ENCODE assay signal across 12 cellular contexts in the genomic region with DNA sequence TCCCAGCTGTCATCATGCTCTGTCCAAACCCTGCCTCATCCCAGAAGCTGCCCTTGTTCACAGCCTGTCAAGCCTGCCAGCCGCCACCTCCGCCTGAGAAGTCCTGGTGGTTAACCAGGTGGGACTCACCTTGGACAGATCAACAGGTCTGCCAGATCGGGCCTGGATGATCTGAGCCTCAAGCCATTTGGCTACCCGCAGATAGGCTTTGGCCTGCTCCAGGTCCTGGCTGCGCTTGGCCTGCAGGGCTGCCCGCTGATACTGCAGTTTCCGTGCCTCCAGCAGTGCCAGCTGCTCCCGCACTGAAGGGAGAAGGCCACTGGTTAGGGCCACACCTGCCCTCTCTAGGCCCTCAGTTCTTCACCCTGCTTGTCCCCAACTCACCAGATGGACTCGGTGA. TPM values are rescaled to one million over a fixed set of nuclear protein-coding genes. Genes with fewer than 3 reads are reported as not detected.
DNase-seq lines count a peak whose midpoint lies in the region; ATAC-seq, FAIRE-seq and TF ChIP-seq lines count a peak whose summit lies in the region.
"Had no signal": no experiment of that assay in that cellular context is flagged by ENCODE, and none has a peak within 500 bp of the region (broad histone marks: within the 10 kb centered on the region; RNA-seq: fewer than 3 reads in every experiment).

No MANE protein-coding gene starts in this region.

- peak; percentile 52 for FAIRE-seq in bronchial epithelial cell (lab: Jason Lieb, UNC)
- FAIRE-seq: GM18507 had no signal

- DNase-seq in natural killer cell (no peak), bronchial epithelial cell (ENCODE audit: low read depth) (no peak), osteoblast (ENCODE audit: insufficient read length, low spot score, missing footprints) (peak; percentile 45), germinal center (ENCODE audit: low spot score) (no peak), MCF 10A (ENCODE audit: unreplicated experiment) (no peak), OCI-M2 (lab: John Stamatoyannopoulos, UW; ENCODE audit: unreplicated experiment) (no peak)
- no peak for DNase-seq in natural killer cell treated with Interleukin-12 subunit alpha and Interleukin-12 subunit beta and Interleukin-15 and Interleukin-18, amount 100 ng/mL, for 72 hours (ENCODE audit: low spot score)
- DNase-seq: ACHN; CD4-positive, CD25-positive, alpha-beta regulatory T cell had no signal

- H3K27me3 Mint-ChIP-seq in natural killer cell (ENCODE audit: low read depth in 2 of 2) (no peaks in the 10 kb centered on the region), MCF 10A (ENCODE audit: insufficient read depth, unreplicated experiment) (no peaks in the 10 kb centered on the region)
- H3K27me3 Mint-ChIP-seq in natural killer cell treated with Interleukin-12 subunit alpha and Interleukin-12 subunit beta and Interleukin-15 and Interleukin-18, amount 100 ng/mL, for 72 hours: no peaks in the 10 kb centered on the region
- H3K27me3 Mint-ChIP-seq: CD4-positive, CD25-positive, alpha-beta regulatory T cell had no signal

- no peak for ATAC-seq in natural killer cell
- no peak for ATAC-seq in natural killer cell treated with Interleukin-12 subunit alpha and Interleukin-12 subunit beta and Interleukin-15 and Interleukin-18, amount 100 ng/mL, for 72 hours
- ATAC-seq: GM23338 had no signal

- BruUV-seq in MCF 10A (replicated peaks; lab: Mats Ljungman, UMichigan): no TSS peak

- no peaks in the 10 kb centered on the region for H3K9me3 ChIP-seq in osteoblast (ENCODE audit: low read depth, low read length)
- H3K9me3 ChIP-seq: BLaER1 treated with 17β-estradiol and CSF1 and Interleukin-3, amounts not matched to agents 10 nM and 100 nM had no signal

- TF ChIP-seq CTCF in natural killer cell (IDR thresholded peaks at IDR 0.05) (no peak), bronchial epithelial cell (IDR thresholded peaks at IDR 0.05; ENCODE audit: insufficient read depth, low read length, severe bottlenecking) (no peak), osteoblast (IDR thresholded peaks at IDR 0.05; ENCODE audit: extremely low read depth, low read depth, low read length) (no peak), MCF 10A (IDR thresholded peaks at IDR 0.05; ENCODE audit: unreplicated experiment) (no peak)

- H3K36me3 ChIP-seq in bronchial epithelial cell (ENCODE audit: control insufficient read depth, insufficient read depth, low read length) (peaks cover 73% of the 10 kb centered on the region), osteoblast (ENCODE audit: insufficient read depth, low read length) (peaks cover 91% of the 10 kb centered on the region)

- H3K4me3 Mint-ChIP-seq in natural killer cell: no peak overlapping the region
- no peak overlapping the region for H3K4me3 Mint-ChIP-seq in natural killer cell treated with Interleukin-12 subunit alpha and Interleukin-12 subunit beta and Interleukin-15 and Interleukin-18, amount 100 ng/mL, for 72 hours
- H3K4me3 Mint-ChIP-seq in MCF 10A (ENCODE audit: unreplicated experiment): no peak overlapping the region
- H3K4me3 Mint-ChIP-seq: GM23338 had no signal

- peak overlapping the region; percentile 44 to 59 for H3K27ac Mint-ChIP-seq in natural killer cell
- peak overlapping the region in 1 of 2 donors; percentile 36 for H3K27ac Mint-ChIP-seq in natural killer cell treated with Interleukin-12 subunit alpha and Interleukin-12 subunit beta and Interleukin-15 and Interleukin-18, amount 100 ng/mL, for 72 hours
- no peak overlapping the region for H3K27ac Mint-ChIP-seq in MCF 10A (ENCODE audit: low read depth, unreplicated experiment)
- H3K27ac Mint-ChIP-seq: GM23338 had no signal

- no peaks in the 10 kb centered on the region for H4K20me1 ChIP-seq in osteoblast (ENCODE audit: insufficient read depth, low read length)

- peaks cover 0 to 12% of the 10 kb centered on the region in 2 donors for H3K4me1 Mint-ChIP-seq in natural killer cell
- peaks cover 6 to 10% of the 10 kb centered on the region in 2 donors for H3K4me1 Mint-ChIP-seq in natural killer cell treated with Interleukin-12 subunit alpha and Interleukin-12 subunit beta and Interleukin-15 and Interleukin-18, amount 100 ng/mL, for 72 hours (ENCODE audit: low read depth in 2 of 2)
- H3K4me1 Mint-ChIP-seq in MCF 10A (ENCODE audit: insufficient read depth, unreplicated experiment): no peaks in the 10 kb centered on the region

- CTCF ChIA-PET in MCF 10A (lab: Yijun Ruan, JAX): no interaction called here

- no peak overlapping the region for H2AFZ ChIP-seq in osteoblast (ENCODE audit: low read length)
- H2AFZ ChIP-seq: GM23338 had no signal

- H3K4me2 ChIP-seq in osteoblast (ENCODE audit: insufficient read depth, low read length): no peak overlapping the region
- H3K4me2 ChIP-seq: BLaER1 treated with 17β-estradiol and CSF1 and Interleukin-3, amounts not matched to agents 10 nM and 100 nM; GM23338 had no signal

- POLR2A ChIA-PET in MCF 10A (lab: Yijun Ruan, JAX): interaction anchor here (0.6 to 0.7 kb wide), 2 partner anchors 24 to 61 kb away, joined by 3 read pairs; no protein-coding TSS in a partner anchor

- no peaks in the 10 kb centered on the region for H3K9me3 Mint-ChIP-seq in natural killer cell
- no peaks in the 10 kb centered on the region for H3K9me3 Mint-ChIP-seq in natural killer cell treated with Interleukin-12 subunit alpha and Interleukin-12 subunit beta and Interleukin-15 and Interleukin-18, amount 100 ng/mL, for 72 hours
- H3K9me3 Mint-ChIP-seq in MCF 10A (ENCODE audit: unreplicated experiment): no peaks in the 10 kb centered on the region
- H3K9me3 Mint-ChIP-seq: CD4-positive, CD25-positive, alpha-beta regulatory T cell; GM23338 had no signal

- H3K4me3 ChIP-seq in bronchial epithelial cell (ENCODE audit: low read depth, low read length) (no peak overlapping the region), osteoblast (ENCODE audit: insufficient read depth, low read length) (no peak overlapping the region)
- H3K4me3 ChIP-seq: BLaER1 treated with 17β-estradiol and CSF1 and Interleukin-3, amounts not matched to agents 10 nM and 100 nM; GM23338 had no signal

- no peak overlapping the region for H3K27ac ChIP-seq in osteoblast (ENCODE audit: low read depth, low read length)
- H3K27ac ChIP-seq: BLaER1 treated with 17β-estradiol and CSF1 and Interleukin-3, amounts not matched to agents 10 nM and 100 nM had no signal

- peaks cover 8% of the 10 kb centered on the region for H3K79me2 ChIP-seq in osteoblast (ENCODE audit: insufficient read depth, low read length)

- intact Hi-C loops in natural killer cell (cut with micrococcal nuclease): no loop called here
- intact Hi-C loops in MCF 10A (cut with micrococcal nuclease): no loop called here

- no peaks in the 10 kb centered on the region for H3K27me3 ChIP-seq in bronchial epithelial cell (ENCODE audit: control insufficient read depth, insufficient read depth, low read length)
- H3K27me3 ChIP-seq in osteoblast (ENCODE audit: insufficient read depth, low read length): no peaks in the 10 kb centered on the region
- H3K27me3 ChIP-seq: BLaER1 treated with 17β-estradiol and CSF1 and Interleukin-3, amounts not matched to agents 10 nM and 100 nM had no signal

- H3K36me3 Mint-ChIP-seq in natural killer cell (peaks cover 24% of the 10 kb centered on the region), MCF 10A (ENCODE audit: insufficient read depth, unreplicated experiment) (peaks cover 85% of the 10 kb centered on the region)
- H3K36me3 Mint-ChIP-seq in natural killer cell treated with Interleukin-12 subunit alpha and Interleukin-12 subunit beta and Interleukin-15 and Interleukin-18, amount 100 ng/mL, for 72 hours: peaks cover 19% of the 10 kb centered on the region

- H3K4me1 ChIP-seq in osteoblast (ENCODE audit: insufficient read depth, low read length): no peaks in the 10 kb centered on the region

RNA-seq across cellular contexts. Expression of gene CC2D1B, which starts 8.6 kb away (rescaled TPM):
- total RNA-seq in natural killer cell (10 to 100 TPM; 61.4 to 78.4 (median 68.8) TPM), bronchial epithelial cell (26.0 and 32.4 TPM in 2 replicates), osteoblast (39.8 and 41.6 TPM in 2 replicates), MCF 10A (2022) (28.4 and 29.5 TPM in 2 replicates)
- 10 to 100 TPM; 53.9 to 59.3 TPM for total RNA-seq in natural killer cell treated with Interleukin-12 subunit alpha and Interleukin-12 subunit beta and Interleukin-15 and Interleukin-18, amount 100 ng/mL, for 72 hours

RNA-seq across cellular contexts. Expression of gene ORC1, which starts 46.8 kb away (rescaled TPM):
- 1 to 10 TPM; 1.9 to 2.6 (median 2.1) TPM for total RNA-seq in natural killer cell
- 10 to 100 TPM; 20.7 to 56.4 TPM for total RNA-seq in natural killer cell treated with Interleukin-12 subunit alpha and Interleukin-12 subunit beta and Interleukin-15 and Interleukin-18, amount 100 ng/mL, for 72 hours
- 0.26 TPM in 2 replicates for total RNA-seq in bronchial epithelial cell
- total RNA-seq in osteoblast: 0.72 and 1.2 TPM in 2 replicates
- total RNA-seq in MCF 10A (2022): 1.8 and 2.7 TPM in 2 replicates

RNA-seq across cellular contexts. Expression of gene PRPF38A, which starts 47.0 kb away (rescaled TPM):
- total RNA-seq in natural killer cell (10 to 100 TPM; 73.9 to 97.2 (median 95.4) TPM), bronchial epithelial cell (6.6 and 8.7 TPM in 2 replicates), osteoblast (6.2 and 7.7 TPM in 2 replicates), MCF 10A (2022) (63.8 TPM in 2 replicates)
- 100 to 1,000 TPM in 1 of 2 donors, 10 to 100 TPM in 1; 94.7 to 105 TPM for total RNA-seq in natural killer cell treated with Interleukin-12 subunit alpha and Interleukin-12 subunit beta and Interleukin-15 and Interleukin-18, amount 100 ng/mL, for 72 hours
